In the genomic region with DNA sequence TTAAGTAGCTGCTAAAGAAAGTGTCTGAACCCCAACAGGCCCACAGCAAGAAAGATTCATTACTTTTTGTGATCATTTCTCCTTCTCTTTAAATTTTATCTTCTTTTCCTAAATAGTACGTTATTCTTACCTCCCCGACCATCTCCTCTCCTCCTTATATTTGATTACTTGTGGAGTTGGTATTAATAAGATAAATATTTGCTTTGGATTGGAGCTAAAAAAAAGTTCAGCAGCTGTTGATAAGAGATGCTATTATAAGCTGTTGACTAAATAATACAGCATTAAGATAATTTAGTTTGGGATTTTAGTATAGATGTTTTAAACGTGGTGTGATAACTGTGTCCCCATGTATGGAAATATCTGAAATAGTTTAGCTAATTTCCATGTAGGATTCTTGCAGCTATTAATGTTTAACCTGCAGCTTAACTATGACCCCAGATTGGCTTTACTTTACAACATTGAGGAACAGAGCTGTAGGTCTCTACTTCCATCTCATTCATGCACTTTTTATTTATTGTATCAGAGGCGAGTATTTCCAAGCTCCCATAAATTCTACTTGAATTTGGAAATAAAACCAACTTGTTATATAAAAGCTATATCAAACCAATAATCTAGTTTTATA, we compare ENCODE assay signal across 1 cellular context.
TF ChIP-seq lines count a peak whose summit lies in the region.

No MANE protein-coding gene starts in this region.

TF ChIP-seq in HepG2, 621 proteins besides CTCF, POLR2A, EP300 and RAD21:
- TF ChIP-seq ZNF263 (CRISPR knock-in tag; IDR thresholded peaks at IDR 0.05) (no peak), HNF1A (IDR thresholded peaks at IDR 0.05; ENCODE audit: low read depth) (peak; percentile 48), HNF1A (CRISPR knock-in tag; IDR thresholded peaks at IDR 0.05; ENCODE audit: borderline replicate concordance) (peak; percentile 23; the same call in 1 of the 2 replicates), HNRNPUL1 (IDR thresholded peaks at IDR 0.05; ENCODE audit: low read depth, low read length) (0 out of 2 replicates have a peak, but pooled peaks have one; percentile 37), FOSL2 (CRISPR knock-in tag; IDR thresholded peaks at IDR 0.05) (no peak)
- TF ChIP-seq, protein P1, sequence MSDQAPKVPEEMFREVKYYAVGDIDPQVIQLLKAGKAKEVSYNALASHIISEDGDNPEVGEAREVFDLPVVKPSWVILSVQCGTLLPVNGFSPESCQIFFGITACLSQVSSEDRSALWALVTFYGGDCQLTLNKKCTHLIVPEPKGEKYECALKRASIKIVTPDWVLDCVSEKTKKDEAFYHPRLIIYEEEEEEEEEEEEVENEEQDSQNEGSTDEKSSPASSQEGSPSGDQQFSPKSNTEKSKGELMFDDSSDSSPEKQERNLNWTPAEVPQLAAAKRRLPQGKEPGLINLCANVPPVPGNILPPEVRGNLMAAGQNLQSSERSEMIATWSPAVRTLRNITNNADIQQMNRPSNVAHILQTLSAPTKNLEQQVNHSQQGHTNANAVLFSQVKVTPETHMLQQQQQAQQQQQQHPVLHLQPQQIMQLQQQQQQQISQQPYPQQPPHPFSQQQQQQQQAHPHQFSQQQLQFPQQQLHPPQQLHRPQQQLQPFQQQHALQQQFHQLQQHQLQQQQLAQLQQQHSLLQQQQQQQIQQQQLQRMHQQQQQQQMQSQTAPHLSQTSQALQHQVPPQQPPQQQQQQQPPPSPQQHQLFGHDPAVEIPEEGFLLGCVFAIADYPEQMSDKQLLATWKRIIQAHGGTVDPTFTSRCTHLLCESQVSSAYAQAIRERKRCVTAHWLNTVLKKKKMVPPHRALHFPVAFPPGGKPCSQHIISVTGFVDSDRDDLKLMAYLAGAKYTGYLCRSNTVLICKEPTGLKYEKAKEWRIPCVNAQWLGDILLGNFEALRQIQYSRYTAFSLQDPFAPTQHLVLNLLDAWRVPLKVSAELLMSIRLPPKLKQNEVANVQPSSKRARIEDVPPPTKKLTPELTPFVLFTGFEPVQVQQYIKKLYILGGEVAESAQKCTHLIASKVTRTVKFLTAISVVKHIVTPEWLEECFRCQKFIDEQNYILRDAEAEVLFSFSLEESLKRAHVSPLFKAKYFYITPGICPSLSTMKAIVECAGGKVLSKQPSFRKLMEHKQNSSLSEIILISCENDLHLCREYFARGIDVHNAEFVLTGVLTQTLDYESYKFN (CRISPR knock-in tag; conservative IDR thresholded peaks at IDR 0.05): peak; percentile 30; the same call in 1 of the 2 replicates
